ENCODE assay signal across 2 cellular contexts in the genomic region with DNA sequence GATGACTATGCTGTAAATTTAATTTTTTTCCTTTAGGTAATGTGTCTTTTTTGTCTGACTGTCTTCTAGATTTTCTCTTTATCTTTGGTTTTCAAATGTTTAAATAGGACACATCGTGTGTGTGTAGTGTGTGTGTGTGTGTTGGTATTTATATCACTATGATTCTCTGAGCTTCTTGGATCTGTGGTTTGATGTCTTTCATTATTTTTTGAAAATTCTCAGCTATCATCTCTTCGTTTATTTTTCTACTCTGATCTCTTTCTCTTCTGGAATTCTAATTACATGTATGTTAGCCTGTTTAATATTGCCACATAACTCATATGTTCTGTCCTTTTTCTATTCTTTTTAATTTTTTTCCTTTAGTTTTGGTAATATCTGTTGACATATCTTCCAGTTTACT.
A peak's percentile ranks its signal among the peaks of the same experiment; 100 is the strongest.
TF ChIP-seq lines count a peak whose summit lies in the region.

No MANE protein-coding gene starts in this region.

TF ChIP-seq in HEK293, 187 proteins besides CTCF, POLR2A, EP300 and RAD21:
- TF ChIP-seq ZNF558 (tag by site-specific recombination; IDR thresholded peaks at IDR 0.05): peak; percentile 99
- TF ChIP-seq, protein P1, sequence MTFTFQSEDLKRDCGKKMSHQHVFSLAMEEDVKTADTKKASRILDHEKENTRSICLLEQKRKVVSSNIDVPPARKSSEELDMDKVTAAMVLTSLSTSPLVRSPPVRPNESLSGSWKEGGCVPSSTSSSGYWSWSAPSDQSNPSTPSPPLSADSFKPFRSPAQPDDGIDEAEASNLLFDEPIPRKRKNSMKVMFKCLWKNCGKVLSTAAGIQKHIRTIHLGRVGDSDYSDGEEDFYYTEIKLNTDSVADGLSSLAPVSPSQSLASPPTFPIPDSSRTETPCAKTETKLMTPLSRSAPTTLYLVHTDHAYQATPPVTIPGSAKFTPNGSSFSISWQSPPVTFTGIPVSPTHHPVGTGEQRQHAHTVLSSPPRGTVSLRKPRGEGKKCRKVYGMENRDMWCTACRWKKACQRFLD (tag by site-specific recombination; IDR thresholded peaks at IDR 0.05): no peak

TF ChIP-seq in K562, 482 proteins besides CTCF, POLR2A, EP300 and RAD21:
- TF ChIP-seq TRIM24 (IDR thresholded peaks at IDR 0.05): 0 out of 4 replicates have a peak, but pooled peaks of 1 of the 2 experiments have one; percentile 21
- peak; percentile 75; the same call in 1 of the 2 replicates for TF ChIP-seq TRIM28 (IDR thresholded peaks at IDR 0.05)
- TF ChIP-seq, protein P2, sequence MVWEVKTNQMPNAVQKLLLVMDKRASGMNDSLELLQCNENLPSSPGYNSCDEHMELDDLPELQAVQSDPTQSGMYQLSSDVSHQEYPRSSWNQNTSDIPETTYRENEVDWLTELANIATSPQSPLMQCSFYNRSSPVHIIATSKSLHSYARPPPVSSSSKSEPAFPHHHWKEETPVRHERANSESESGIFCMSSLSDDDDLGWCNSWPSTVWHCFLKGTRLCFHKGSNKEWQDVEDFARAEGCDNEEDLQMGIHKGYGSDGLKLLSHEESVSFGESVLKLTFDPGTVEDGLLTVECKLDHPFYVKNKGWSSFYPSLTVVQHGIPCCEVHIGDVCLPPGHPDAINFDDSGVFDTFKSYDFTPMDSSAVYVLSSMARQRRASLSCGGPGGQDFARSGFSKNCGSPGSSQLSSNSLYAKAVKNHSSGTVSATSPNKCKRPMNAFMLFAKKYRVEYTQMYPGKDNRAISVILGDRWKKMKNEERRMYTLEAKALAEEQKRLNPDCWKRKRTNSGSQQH (CRISPR knock-in tag; IDR thresholded peaks at IDR 0.05): no peak
- TF ChIP-seq, protein P3, sequence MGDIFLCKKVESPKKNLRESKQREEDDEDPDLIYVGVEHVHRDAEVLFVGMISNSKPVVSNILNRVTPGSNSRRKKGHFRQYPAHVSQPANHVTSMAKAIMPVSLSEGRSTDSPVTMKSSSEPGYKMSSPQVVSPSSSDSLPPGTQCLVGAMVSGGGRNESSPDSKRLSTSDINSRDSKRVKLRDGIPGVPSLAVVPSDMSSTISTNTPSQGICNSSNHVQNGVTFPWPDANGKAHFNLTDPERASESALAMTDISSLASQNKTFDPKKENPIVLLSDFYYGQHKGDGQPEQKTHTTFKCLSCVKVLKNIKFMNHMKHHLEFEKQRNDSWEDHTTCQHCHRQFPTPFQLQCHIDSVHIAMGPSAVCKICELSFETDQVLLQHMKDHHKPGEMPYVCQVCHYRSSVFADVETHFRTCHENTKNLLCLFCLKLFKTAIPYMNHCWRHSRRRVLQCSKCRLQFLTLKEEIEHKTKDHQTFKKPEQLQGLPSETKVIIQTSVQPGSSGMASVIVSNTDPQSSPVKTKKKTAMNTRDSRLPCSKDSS (IDR thresholded peaks at IDR 0.05; ENCODE audit: low read depth, partially characterized antibody): peak; percentile 33
- TF ChIP-seq SETDB1 (IDR thresholded peaks at IDR 0.05; ENCODE audit: low read length): no peak
- 0 out of 3 replicates have a peak, but pooled peaks of 1 of the 2 experiments have one; percentile 24 for TF ChIP-seq CBX3 (IDR thresholded peaks at IDR 0.05; ENCODE audit: borderline replicate concordance in 1 of 2, low read length in 2 of 2)
